Comparison of ENCODE assay signal across 15 cellular contexts in the genomic region with DNA sequence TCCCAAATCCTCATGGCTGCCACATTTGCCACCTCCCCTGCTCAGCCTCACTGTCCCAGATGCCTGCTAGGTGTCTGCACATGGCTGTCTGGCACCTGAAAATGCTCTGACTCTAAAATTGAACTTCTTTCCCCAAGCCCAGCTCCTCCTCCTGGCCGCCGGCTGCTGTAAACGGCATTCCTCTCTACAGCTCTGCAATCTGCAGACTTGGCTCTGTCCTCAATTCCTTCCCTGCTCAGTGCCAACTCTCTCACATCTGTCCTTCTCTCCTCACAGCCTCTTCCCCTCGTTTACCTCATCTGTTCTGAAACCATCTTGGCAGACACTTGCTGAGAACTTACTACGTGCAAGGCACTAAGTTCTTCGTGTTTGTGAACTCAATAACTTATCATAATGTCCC.
"Had no signal": no experiment of that assay in that cellular context is flagged by ENCODE, and none has a peak within 500 bp of the region (broad histone marks: within the 10 kb centered on the region; RNA-seq: fewer than 3 reads in every experiment).

No MANE protein-coding gene starts in this region.

- H3K27me3 Mint-ChIP-seq: activated naive CD8-positive, alpha-beta T cell treated with anti-CD3 and anti-CD28 coated beads, Interleukin-2, amount 10 ng/mL, durations not matched to agents 7 days and 5 days had no signal

- H3K27me3 ChIP-seq: brain microvascular endothelial cell, right lobe of liver had no signal

- ATAC-seq: left colon, right lobe of liver had no signal

- H3K4me3 Mint-ChIP-seq: activated CD4-positive, alpha-beta T cell treated with anti-CD3 and anti-CD28 coated beads, Interleukin-2, amount 10 ng/mL, durations not matched to agents 24 days and 14 days; activated naive CD8-positive, alpha-beta T cell treated with anti-CD3 and anti-CD28 coated beads, Interleukin-2, amount 10 ng/mL, durations not matched to agents 7 days and 5 days; activated T-helper 1 cell treated with anti-CD3 and anti-CD28 coated beads, Interleukin-12 subunit alpha, Interleukin-12 subunit beta, Interleukin-2, Interleukin-4 antibody, amounts not matched to agents 30 ng/mL and 10 ng/mL and 1 ng/mL, durations not matched to agents 14 hours and 24 hours and 36 hours; neural crest cell had no signal

- H3K27ac ChIP-seq: brain microvascular endothelial cell, right lobe of liver, stomach, thoracic aorta had no signal

- DNase-seq: activated CD4-positive, alpha-beta T cell treated with anti-CD3 and anti-CD28 coated beads, Interleukin-2, amount 10 ng/mL, durations not matched to agents 24 days and 14 days; activated CD4-positive, CD25-positive, alpha-beta regulatory T cell; activated CD8-positive, alpha-beta memory T cell treated with anti-CD3 and anti-CD28 coated beads for 24 hours; activated naive CD8-positive, alpha-beta T cell treated with anti-CD3 and anti-CD28 coated beads, Interleukin-2, amount 10 ng/mL, durations not matched to agents 7 days and 5 days; brain microvascular endothelial cell; head of caudate nucleus; left colon; right lobe of liver; stimulated activated CD4-positive, alpha-beta T cell treated with anti-CD3 and anti-CD28 coated beads, Interleukin-1b, Interleukin-23, amount 100 ng/mL, for 48 hours; stomach; SW 1271 had no signal

- H3K4me3 ChIP-seq: lung, right lobe of liver, stomach, thoracic aorta had no signal

- H3K4me1 Mint-ChIP-seq: activated CD4-positive, alpha-beta T cell treated with anti-CD3 and anti-CD28 coated beads, Interleukin-2, amount 10 ng/mL, durations not matched to agents 24 days and 14 days; activated naive CD8-positive, alpha-beta T cell treated with anti-CD3 and anti-CD28 coated beads, Interleukin-2, amount 10 ng/mL, durations not matched to agents 7 days and 5 days; neural crest cell had no signal

- H3K27ac Mint-ChIP-seq: activated CD4-positive, alpha-beta T cell treated with anti-CD3 and anti-CD28 coated beads, Interleukin-2, amount 10 ng/mL, durations not matched to agents 24 days and 14 days; activated naive CD8-positive, alpha-beta T cell treated with anti-CD3 and anti-CD28 coated beads, Interleukin-2, amount 10 ng/mL, durations not matched to agents 7 days and 5 days; activated T-helper 1 cell treated with anti-CD3 and anti-CD28 coated beads, Interleukin-12 subunit alpha, Interleukin-12 subunit beta, Interleukin-2, Interleukin-4 antibody, amounts not matched to agents 30 ng/mL and 10 ng/mL and 1 ng/mL, durations not matched to agents 14 hours and 24 hours and 36 hours had no signal

- H3K36me3 ChIP-seq: brain microvascular endothelial cell, right lobe of liver, stomach, thoracic aorta had no signal

- H3K36me3 Mint-ChIP-seq: activated naive CD8-positive, alpha-beta T cell treated with anti-CD3 and anti-CD28 coated beads, Interleukin-2, amount 10 ng/mL, durations not matched to agents 7 days and 5 days had no signal

- H3K9me3 Mint-ChIP-seq: activated CD4-positive, alpha-beta T cell treated with anti-CD3 and anti-CD28 coated beads, Interleukin-2, amount 10 ng/mL, durations not matched to agents 24 days and 14 days; activated naive CD8-positive, alpha-beta T cell treated with anti-CD3 and anti-CD28 coated beads, Interleukin-2, amount 10 ng/mL, durations not matched to agents 7 days and 5 days; activated T-helper 1 cell treated with anti-CD3 and anti-CD28 coated beads, Interleukin-12 subunit alpha, Interleukin-12 subunit beta, Interleukin-2, Interleukin-4 antibody, amounts not matched to agents 30 ng/mL and 10 ng/mL and 1 ng/mL, durations not matched to agents 14 hours and 24 hours and 36 hours; neural crest cell had no signal

- H3K4me1 ChIP-seq: right lobe of liver, stomach had no signal
